18 cellular contexts compared by ENCODE assay signal in the genomic region with DNA sequence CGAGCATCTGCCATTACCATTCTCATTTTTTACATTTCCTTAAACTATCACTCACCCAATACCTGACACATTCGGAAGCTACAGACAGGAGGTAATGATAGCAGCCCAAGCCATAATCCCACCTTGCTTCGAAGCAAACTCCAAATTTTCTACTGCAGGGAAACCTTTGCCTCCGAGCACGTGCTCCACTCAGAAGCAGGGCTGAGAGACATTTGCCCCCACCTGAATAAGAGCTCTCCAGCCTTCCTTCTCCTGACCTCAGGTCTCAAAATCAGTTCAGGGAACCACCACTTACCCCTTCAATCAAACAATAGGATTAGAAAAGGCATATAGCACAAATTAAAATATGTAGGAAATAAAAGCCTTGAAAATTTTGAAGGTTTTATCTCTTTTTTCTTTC. TPM values are rescaled to one million over a fixed set of nuclear protein-coding genes. Genes with fewer than 3 reads are reported as not detected.
DNase-seq lines count a peak whose midpoint lies in the region; ATAC-seq and TF ChIP-seq lines count a peak whose summit lies in the region.
"Had no signal": no experiment of that assay in that cellular context is flagged by ENCODE, and none has a peak within 500 bp of the region (broad histone marks: within the 10 kb centered on the region; RNA-seq: fewer than 3 reads in every experiment).

No MANE protein-coding gene starts in this region.

- POLR2A ChIA-PET in WTC11 (lab: Charles Lee) = no interaction called here

- H3K4me3 Mint-ChIP-seq in WTC11 (peak overlapping the region; percentile 43), type B pancreatic cell (peak overlapping the region; percentile 15), CD14-positive monocyte (peak overlapping the region in 1 of 2 donors; percentile 51)
- H3K4me3 Mint-ChIP-seq in activated CD4-positive, alpha-beta T cell treated with anti-CD3 and anti-CD28 coated beads, Interleukin-2, amount 10 ng/mL, durations not matched to agents 24 days and 14 days = no peak overlapping the region
- H3K4me3 Mint-ChIP-seq: IgD-negative memory B cell had no signal

- H3K27me3 Mint-ChIP-seq in WTC11 (ENCODE audit: low read depth) = peaks cover 82% of the 10 kb centered on the region
- H3K27me3 Mint-ChIP-seq in type B pancreatic cell = peaks cover 47% of the 10 kb centered on the region
- H3K27me3 Mint-ChIP-seq in CD14-positive monocyte (ENCODE audit: low read depth in 3 of 3) = peaks cover 10 to 23% (median 21%) of the 10 kb centered on the region in 3 donors
- peaks cover 52% of the 10 kb centered on the region for H3K27me3 Mint-ChIP-seq in activated CD4-positive, alpha-beta T cell treated with anti-CD3 and anti-CD28 coated beads, Interleukin-2, amount 10 ng/mL, durations not matched to agents 24 days and 14 days

- intact Hi-C loops in CD14-positive monocyte (cut with micrococcal nuclease) = loop anchor here in 1 of 2 donors (10.0 kb wide), 1 partner anchor 574 kb away; no protein-coding TSS in a partner anchor
- intact Hi-C loops in activated CD4-positive, alpha-beta T cell treated with anti-CD3 and anti-CD28 coated beads, Interleukin-2, amount 10 ng/mL, durations not matched to agents 24 days and 14 days (cut with micrococcal nuclease) = no loop called here

- H3K27ac Mint-ChIP-seq in WTC11 = no peak overlapping the region
- no peak overlapping the region for H3K27ac Mint-ChIP-seq in type B pancreatic cell
- H3K27ac Mint-ChIP-seq in CD14-positive monocyte = no peak overlapping the region
- no peak overlapping the region for H3K27ac Mint-ChIP-seq in activated CD4-positive, alpha-beta T cell treated with anti-CD3 and anti-CD28 coated beads, Interleukin-2, amount 10 ng/mL, durations not matched to agents 24 days and 14 days
- H3K27ac Mint-ChIP-seq: IgD-negative memory B cell had no signal

- H3K4me1 Mint-ChIP-seq in WTC11 = peaks cover 32% of the 10 kb centered on the region
- peaks cover 32% of the 10 kb centered on the region for H3K4me1 Mint-ChIP-seq in type B pancreatic cell (ENCODE audit: unreplicated experiment)
- peaks cover 22% of the 10 kb centered on the region for H3K4me1 Mint-ChIP-seq in CD14-positive monocyte
- peaks cover 15% of the 10 kb centered on the region for H3K4me1 Mint-ChIP-seq in activated CD4-positive, alpha-beta T cell treated with anti-CD3 and anti-CD28 coated beads, Interleukin-2, amount 10 ng/mL, durations not matched to agents 24 days and 14 days

- no peak for TF ChIP-seq CTCF in WTC11 (IDR thresholded peaks at IDR 0.05)
- no peak for TF ChIP-seq CTCF in type B pancreatic cell (conservative IDR thresholded peaks at IDR 0.05)
- no peak for TF ChIP-seq CTCF in CD14-positive monocyte (IDR thresholded peaks at IDR 0.05)

- H3K9me3 Mint-ChIP-seq in WTC11 = no peaks in the 10 kb centered on the region
- no peaks in the 10 kb centered on the region for H3K9me3 Mint-ChIP-seq in type B pancreatic cell
- peaks cover 0 to 2% (median 0%) of the 10 kb centered on the region in 7 donors for H3K9me3 Mint-ChIP-seq in CD14-positive monocyte
- H3K9me3 Mint-ChIP-seq in activated CD4-positive, alpha-beta T cell treated with anti-CD3 and anti-CD28 coated beads, Interleukin-2, amount 10 ng/mL, durations not matched to agents 24 days and 14 days = no peaks in the 10 kb centered on the region

- H3K36me3 Mint-ChIP-seq in WTC11 (no peaks in the 10 kb centered on the region), type B pancreatic cell (peaks cover 4% of the 10 kb centered on the region), CD14-positive monocyte (peaks cover 0 to 2% of the 10 kb centered on the region in 2 donors)
- H3K36me3 Mint-ChIP-seq in activated CD4-positive, alpha-beta T cell treated with anti-CD3 and anti-CD28 coated beads, Interleukin-2, amount 10 ng/mL, durations not matched to agents 24 days and 14 days (ENCODE audit: low read depth) = no peaks in the 10 kb centered on the region
- H3K36me3 Mint-ChIP-seq: IgD-negative memory B cell had no signal

- DNase-seq in NCI-H1417 (lab: John Stamatoyannopoulos, UW) (peak in 2 of 3 experiments; percentile 22 to 73), NCI-H1417 treated with DMSO at 0.1 percent for 48 hours (lab: John Stamatoyannopoulos, UW) (no peak), WTC11 (ENCODE audit: low spot score) (no peak), left kidney (ENCODE audit: low read depth, low spot score) (peak; percentile 21), type B pancreatic cell (ENCODE audit: extremely low spot score, unreplicated experiment) (no peak), CD14-positive monocyte (ENCODE audit: low spot score) (no peak), inferior parietal cortex (ENCODE audit: extremely low spot score) (no peak)
- DNase-seq in activated CD4-positive, alpha-beta T cell treated with anti-CD3 and anti-CD28 coated beads, Interleukin-2, amount 10 ng/mL, durations not matched to agents 24 days and 14 days = no peak
- DNase-seq: EL; Kasumi-1; NCI-H1436 treated with DMSO at 0.1 percent for 48 hours; NCI-H2227 treated with DMSO at 0.1 percent for 48 hours; NK-92 treated with Interleukin-12 subunit alpha and Interleukin-12 subunit beta, amount 100 ng/mL, for 24 hours; SHP77; SK-N-SH had no signal

- CTCF ChIA-PET in WTC11 (lab: Charles Lee) = interaction anchor here (0.6 to 2.7 kb wide), 6 partner anchors 8 to 515 kb away, joined by 3 to 10 read pairs (median 3); no protein-coding TSS in a partner anchor

- ATAC-seq in WTC11 = no peak

TF ChIP-seq in WTC11, 78 proteins besides CTCF, POLR2A, EP300 and RAD21:
- TF ChIP-seq, protein P1, sequence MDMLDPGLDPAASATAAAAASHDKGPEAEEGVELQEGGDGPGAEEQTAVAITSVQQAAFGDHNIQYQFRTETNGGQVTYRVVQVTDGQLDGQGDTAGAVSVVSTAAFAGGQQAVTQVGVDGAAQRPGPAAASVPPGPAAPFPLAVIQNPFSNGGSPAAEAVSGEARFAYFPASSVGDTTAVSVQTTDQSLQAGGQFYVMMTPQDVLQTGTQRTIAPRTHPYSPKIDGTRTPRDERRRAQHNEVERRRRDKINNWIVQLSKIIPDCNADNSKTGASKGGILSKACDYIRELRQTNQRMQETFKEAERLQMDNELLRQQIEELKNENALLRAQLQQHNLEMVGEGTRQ (CRISPR knock-in tag; IDR thresholded peaks at IDR 0.05) = 0 out of 2 replicates have a peak, but pooled peaks have one; percentile 29
- peak; percentile 69; the same call in 1 of the 2 replicates for TF ChIP-seq MAX (CRISPR knock-in tag; IDR thresholded peaks at IDR 0.05)
- TF ChIP-seq, protein P2, sequence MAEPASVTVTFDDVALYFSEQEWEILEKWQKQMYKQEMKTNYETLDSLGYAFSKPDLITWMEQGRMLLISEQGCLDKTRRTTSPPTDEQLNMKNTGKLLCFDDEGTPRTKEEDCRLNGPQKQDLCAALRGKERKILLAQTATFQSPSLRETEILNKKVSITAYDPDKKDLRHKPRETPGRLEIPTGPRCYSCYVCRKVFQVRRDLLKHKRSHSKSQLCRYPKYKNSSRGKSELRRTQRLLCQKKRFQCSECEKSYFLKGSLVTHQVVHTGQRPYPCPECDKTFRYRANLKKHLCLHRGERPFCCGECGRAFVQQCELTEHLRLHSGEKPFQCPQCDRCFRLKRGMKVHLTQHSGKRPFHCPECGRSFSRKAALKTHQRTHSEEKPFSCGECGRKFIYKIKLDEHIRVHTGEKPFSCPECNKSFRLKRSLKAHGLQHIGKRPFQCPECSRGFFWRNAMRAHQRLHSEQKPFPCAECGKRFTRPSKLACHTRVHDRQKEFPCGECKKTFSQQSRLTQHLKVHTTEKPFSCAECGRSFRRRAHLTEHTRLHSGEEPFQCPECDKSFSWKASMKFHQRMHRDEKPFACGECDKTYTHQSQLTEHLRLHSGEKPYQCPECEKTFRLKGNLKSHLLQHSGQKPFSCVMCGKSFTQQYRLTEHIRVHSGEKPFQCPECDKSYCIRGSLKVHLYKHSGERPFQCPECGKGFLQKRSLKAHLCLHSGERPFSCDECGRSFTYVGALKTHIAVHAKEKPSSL (CRISPR knock-in tag; conservative IDR thresholded peaks at IDR 0.05) = no peak
TF ChIP-seq in WTC11: peak in this region for 2.

RNA-seq across cellular contexts. Expression of gene DACH1, which starts 2.3 kb away (rescaled TPM):
- 0.31 to 0.39 TPM (median 0.37 TPM) in 3 replicates for total RNA-seq in WTC11 (2021)
- 21.2 and 39.5 TPM in 2 replicates for total RNA-seq in type B pancreatic cell (ENCODE audit: low replicate concordance)
- polyA plus RNA-seq in CD14-positive monocyte = under 1 TPM; 0.03 to 0.26 TPM
- total RNA-seq in activated CD4-positive, alpha-beta T cell treated with anti-CD3 and anti-CD28 coated beads, Interleukin-2, amount 10 ng/mL, durations not matched to agents 24 days and 14 days = not detected in 2 replicates
- total RNA-seq: A172, OCI-LY7 had no signal
- polyA plus RNA-seq: IgD-negative memory B cell had no signal

Comparison
In these comparisons a context has a peak if more than half of its experiments do, and no peak if none do; other contexts are left out.
1. DNase-seq: peak in NCI-H1417 (2 of 3) and left kidney (single experiment); none in NCI-H1417 treated with DMSO at 0.1 percent for 48 hours (single experiment), WTC11 (single experiment), type B pancreatic cell (single experiment), CD14-positive monocyte (single experiment), inferior parietal cortex (single experiment) and activated CD4-positive, alpha-beta T cell treated with anti-CD3 and anti-CD28 coated beads, Interleukin-2, amount 10 ng/mL, durations not matched to agents 24 days and 14 days (single experiment).
2. RNA of gene DACH1, which starts 2.3 kb away (total RNA-seq): 21.2 to 39.5 TPM in type B pancreatic cell; 0.31 to 0.39 TPM in WTC11 and not detected in activated CD4-positive, alpha-beta T cell treated with anti-CD3 and anti-CD28 coated beads, Interleukin-2, amount 10 ng/mL, durations not matched to agents 24 days and 14 days; every median in the first group is over 10 times any median in the second.